Comparison of ENCODE assay signal across 11 cellular contexts in the genomic region with DNA sequence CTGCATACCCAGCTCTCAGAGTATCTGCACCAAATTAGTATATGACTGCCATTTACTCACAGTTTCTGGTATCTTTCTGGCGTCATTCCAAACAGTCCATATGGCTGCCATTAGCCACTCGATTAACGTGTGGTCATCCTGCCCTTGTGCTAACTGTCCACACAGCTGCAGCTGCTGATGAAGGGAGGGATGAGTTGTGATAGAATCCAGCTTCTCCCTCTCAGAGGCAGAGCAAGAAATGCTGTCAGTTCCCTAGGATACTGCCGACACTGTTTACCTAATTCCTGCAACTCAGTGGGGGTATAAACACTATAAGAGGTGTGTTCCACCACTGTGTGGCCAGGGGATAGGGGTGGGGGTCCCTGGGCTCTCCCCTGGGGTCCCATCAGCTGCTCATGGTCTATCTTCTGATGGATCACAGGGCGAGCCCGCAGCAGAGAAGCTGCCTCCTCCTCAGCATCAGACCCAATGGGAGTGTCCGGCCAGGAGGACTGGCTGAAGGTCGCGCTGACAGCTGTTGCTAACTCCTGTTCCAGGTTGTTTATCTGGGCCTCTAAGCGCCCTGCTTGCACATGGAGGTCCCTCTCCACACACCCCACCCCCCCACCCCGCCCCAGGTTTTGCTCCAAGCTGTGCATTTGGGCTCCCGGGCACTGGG. TPM values are rescaled to one million over a fixed set of nuclear protein-coding genes. Genes with fewer than 3 reads are reported as not detected.
A peak's percentile ranks its signal among the peaks of the same experiment; 100 is the strongest.
DNase-seq lines count a peak whose midpoint lies in the region; ATAC-seq and TF ChIP-seq lines count a peak whose summit lies in the region.
"Had no signal": no experiment of that assay in that cellular context is flagged by ENCODE, and none has a peak within 500 bp of the region (broad histone marks: within the 10 kb centered on the region; RNA-seq: fewer than 3 reads in every experiment).

No MANE protein-coding gene starts in this region.

- H3K4me3 ChIP-seq in LNCaP clone FGC (ENCODE audit: low read depth, low read length) (peak overlapping the region; percentile 48), choroid plexus epithelial cell (ENCODE audit: low read depth, low read length) (no peak overlapping the region), mucosa of descending colon (no peak overlapping the region)
- H3K4me3 ChIP-seq: SK-N-MC had no signal

- TF ChIP-seq CTCF in AG09319 (IDR thresholded peaks at IDR 0.05; ENCODE audit: low read depth, low read length) = no peak
- TF ChIP-seq CTCF in LNCaP clone FGC (IDR thresholded peaks at IDR 0.05; ENCODE audit: control insufficient read depth, extremely low read depth, insufficient read depth) = no peak
- no peak for TF ChIP-seq CTCF in choroid plexus epithelial cell (conservative IDR thresholded peaks at IDR 0.05; ENCODE audit: low read depth, low read length)
- TF ChIP-seq CTCF in mucosa of descending colon (IDR thresholded peaks at IDR 0.05) = no peak

- peak; percentile 33 for ATAC-seq in mucosa of descending colon
- no peak for ATAC-seq in HG03108 (IDR thresholded peaks at IDR 0.05; ENCODE audit: unreplicated experiment)
- no peak for ATAC-seq in HG03196 (IDR thresholded peaks at IDR 0.05; ENCODE audit: unreplicated experiment)
- ATAC-seq in GM19351 (IDR thresholded peaks at IDR 0.05; ENCODE audit: unreplicated experiment) = no peak
- ATAC-seq in GM21423 (IDR thresholded peaks at IDR 0.05; ENCODE audit: unreplicated experiment) = no peak

- no peaks in the 10 kb centered on the region for H3K9me3 ChIP-seq in mucosa of descending colon

- DNase-seq in AG09319 (ENCODE audit: extremely low read depth, low read depth) = peak; percentile 60
- DNase-seq in LNCaP clone FGC (ENCODE audit: low read depth) = peak; percentile 43
- peak; percentile 48 for DNase-seq in choroid plexus epithelial cell (ENCODE audit: low read depth)
- DNase-seq in mucosa of descending colon = peak; percentile 55 to 76 (median 69)
- DNase-seq: caudate nucleus, Kasumi-1 had no signal

- intact Hi-C loops in mucosa of descending colon (cut with DNase I, micrococcal nuclease) = no loop called here

- peaks cover 55% of the 10 kb centered on the region for H3K4me1 ChIP-seq in mucosa of descending colon (ENCODE audit: low read depth)

- no peaks in the 10 kb centered on the region for H3K36me3 ChIP-seq in mucosa of descending colon (ENCODE audit: low read depth)

RNA-seq across cellular contexts. Expression of gene KLHL23, which starts 17.3 kb away (rescaled TPM):
- total RNA-seq in mucosa of descending colon = 10 to 100 TPM; 12.1 to 57.4 (median 13.1) TPM

RNA-seq across cellular contexts. Expression of gene PHOSPHO2, which starts 22.1 kb away (rescaled TPM):
- 10 to 100 TPM in 2 of 3 donors, 1 to 10 TPM in 1; 7.3 to 11.4 (median 10.7) TPM for total RNA-seq in mucosa of descending colon

RNA-seq across cellular contexts. Expression of gene CFAP210, which starts 22.2 kb away (rescaled TPM):
- total RNA-seq in mucosa of descending colon = not detected
